In genomic region chr2:2671826-2672225, GRCh38 we compare ENCODE assay signal across 1 cellular context.
TF ChIP-seq lines count a peak whose summit lies in the region.

No MANE protein-coding gene starts in this region.

TF ChIP-seq in GM23338, 12 proteins besides CTCF, POLR2A, EP300 and RAD21 (continued from another document):
- no peak for TF ChIP-seq ZNF462 (CRISPR knock-in tag; IDR thresholded peaks at IDR 0.05)
- TF ChIP-seq REST (IDR thresholded peaks at IDR 0.05; ENCODE audit: unreplicated experiment): no peak
